1 cellular context compared by ENCODE assay signal in genomic region chr2:119248311-119248710, GRCh38.
TF ChIP-seq lines count a peak whose summit lies in the region.

No MANE protein-coding gene starts in this region.

TF ChIP-seq in K562, 482 proteins besides CTCF, POLR2A, EP300 and RAD21:
- no peak for TF ChIP-seq CAMTA2 (CRISPR knock-in tag; conservative IDR thresholded peaks at IDR 0.05)
- peak; percentile 85 for TF ChIP-seq EGR1 (conservative IDR thresholded peaks at IDR 0.05)
